ENCODE assay signal across 10 cellular contexts in genomic region chr1:193418745-193419058, GRCh38.
DNase-seq lines count a peak whose midpoint lies in the region; ATAC-seq and TF ChIP-seq lines count a peak whose summit lies in the region.
"Had no signal": no experiment of that assay in that cellular context is flagged by ENCODE, and none has a peak within 500 bp of the region (broad histone marks: within the 10 kb centered on the region; RNA-seq: fewer than 3 reads in every experiment).

No MANE protein-coding gene starts in this region.

- H3K27me3 ChIP-seq in right lobe of liver, result no peaks in the 10 kb centered on the region
- H3K27me3 ChIP-seq in tibial artery, result no peaks in the 10 kb centered on the region
- H3K27me3 ChIP-seq: body of pancreas had no signal

- TF ChIP-seq CTCF in right lobe of liver (IDR thresholded peaks at IDR 0.05) (no peak), tibial artery (IDR thresholded peaks at IDR 0.05) (no peak)

- H3K36me3 Mint-ChIP-seq in activated T-cell treated with anti-CD3 and anti-CD28 coated beads, Interleukin-2, amount 50 U/mL, for 24 hours (ENCODE audit: low read depth), result peaks cover 4% of the 10 kb centered on the region
- H3K36me3 Mint-ChIP-seq in activated naive CD8-positive, alpha-beta T cell treated with anti-CD3 and anti-CD28 coated beads for 36 hours, result peaks cover 12% of the 10 kb centered on the region

- H3K4me3 ChIP-seq in right lobe of liver (peak overlapping the region; percentile 22 to 50 (median 44)), tibial artery (peak overlapping the region; percentile 37 to 48)
- H3K4me3 ChIP-seq: body of pancreas had no signal

- H3K9me3 ChIP-seq in right lobe of liver (no peaks in the 10 kb centered on the region), tibial artery (no peaks in the 10 kb centered on the region)
- H3K9me3 ChIP-seq: body of pancreas had no signal

- peaks cover 9% of the 10 kb centered on the region for H3K9me3 Mint-ChIP-seq in activated T-cell treated with anti-CD3 and anti-CD28 coated beads, Interleukin-2, amount 50 U/mL, for 24 hours
- peaks cover 4% of the 10 kb centered on the region for H3K9me3 Mint-ChIP-seq in activated naive CD8-positive, alpha-beta T cell treated with anti-CD3 and anti-CD28 coated beads for 36 hours

- intact Hi-C loops in right lobe of liver (cut with DNase I), result no loop called here
- intact Hi-C loops in tibial artery (cut with DNase I; ENCODE audit: low total_unique reads), result no loop called here

- H3K4me1 ChIP-seq in right lobe of liver (no peaks in the 10 kb centered on the region), tibial artery (peaks cover 0 to 11% (median 0%) of the 10 kb centered on the region in 4 donors)

- H3K4me1 Mint-ChIP-seq in activated T-cell treated with anti-CD3 and anti-CD28 coated beads, Interleukin-2, amount 50 U/mL, for 24 hours (ENCODE audit: low read depth), result peaks cover 48% of the 10 kb centered on the region
- H3K4me1 Mint-ChIP-seq in activated naive CD8-positive, alpha-beta T cell treated with anti-CD3 and anti-CD28 coated beads for 36 hours, result peaks cover 41% of the 10 kb centered on the region

- peak overlapping the region; percentile 70 for H3K27ac Mint-ChIP-seq in activated T-cell treated with anti-CD3 and anti-CD28 coated beads, Interleukin-2, amount 50 U/mL, for 24 hours
- H3K27ac Mint-ChIP-seq in activated naive CD8-positive, alpha-beta T cell treated with anti-CD3 and anti-CD28 coated beads for 36 hours, result peak overlapping the region; percentile 81

- 17% methylated on average over 3 of the region's 3 CpGs for WGBS in right lobe of liver (ENCODE audit: insufficient coverage, low coverage, low lambda C conversion rate, missing lambda C conversion rate)

- no peak for TF ChIP-seq POLR2A in right lobe of liver (IDR thresholded peaks at IDR 0.05)

- H3K36me3 ChIP-seq in right lobe of liver (no peaks in the 10 kb centered on the region), tibial artery (no peaks in the 10 kb centered on the region)

- no peaks in the 10 kb centered on the region for H3K27me3 Mint-ChIP-seq in activated T-cell treated with anti-CD3 and anti-CD28 coated beads, Interleukin-2, amount 50 U/mL, for 24 hours
- H3K27me3 Mint-ChIP-seq in activated naive CD8-positive, alpha-beta T cell treated with anti-CD3 and anti-CD28 coated beads for 36 hours, result no peaks in the 10 kb centered on the region

- ATAC-seq in right lobe of liver (peak in 3 of 4 donors; percentile 42 to 56 (median 47)), GM21515 (IDR thresholded peaks at IDR 0.05; ENCODE audit: unreplicated experiment) (no peak)

- H3K4me3 Mint-ChIP-seq in activated T-cell treated with anti-CD3 and anti-CD28 coated beads, Interleukin-2, amount 50 U/mL, for 24 hours, result peak overlapping the region; percentile 58
- H3K4me3 Mint-ChIP-seq in activated naive CD8-positive, alpha-beta T cell treated with anti-CD3 and anti-CD28 coated beads for 36 hours, result peak overlapping the region; percentile 65

- H3K27ac ChIP-seq in right lobe of liver (peak overlapping the region; percentile 48 to 65 (median 58)), tibial artery (peak overlapping the region in 1 of 2 donors; percentile 46)

- DNase-seq in activated T-cell treated with anti-CD3 and anti-CD28 coated beads, Interleukin-2, amount 50 U/mL, for 24 hours, result no peak
- no peak for DNase-seq in activated T-cell treated with anti-CD3 and anti-CD28 coated beads, Interleukin-2, amount 50 U/mL, for 48 hours
- no peak for DNase-seq in activated naive CD8-positive, alpha-beta T cell treated with anti-CD3 and anti-CD28 coated beads for 36 hours
- DNase-seq in right lobe of liver (no peak), tibial artery (no peak), NCI-H1436 treated with DMSO at 0.1 percent for 48 hours (lab: John Stamatoyannopoulos, UW) (no peak), cortex of kidney (lab: John Stamatoyannopoulos, UW) (no peak)
- DNase-seq: body of pancreas; stimulated activated CD4-positive, alpha-beta T cell treated with anti-CD3 and anti-CD28 coated beads, Interleukin-15, amount 100 ng/mL, for 24 hours had no signal
